Comparison of ENCODE assay signal across 25 cellular contexts in the genomic region with DNA sequence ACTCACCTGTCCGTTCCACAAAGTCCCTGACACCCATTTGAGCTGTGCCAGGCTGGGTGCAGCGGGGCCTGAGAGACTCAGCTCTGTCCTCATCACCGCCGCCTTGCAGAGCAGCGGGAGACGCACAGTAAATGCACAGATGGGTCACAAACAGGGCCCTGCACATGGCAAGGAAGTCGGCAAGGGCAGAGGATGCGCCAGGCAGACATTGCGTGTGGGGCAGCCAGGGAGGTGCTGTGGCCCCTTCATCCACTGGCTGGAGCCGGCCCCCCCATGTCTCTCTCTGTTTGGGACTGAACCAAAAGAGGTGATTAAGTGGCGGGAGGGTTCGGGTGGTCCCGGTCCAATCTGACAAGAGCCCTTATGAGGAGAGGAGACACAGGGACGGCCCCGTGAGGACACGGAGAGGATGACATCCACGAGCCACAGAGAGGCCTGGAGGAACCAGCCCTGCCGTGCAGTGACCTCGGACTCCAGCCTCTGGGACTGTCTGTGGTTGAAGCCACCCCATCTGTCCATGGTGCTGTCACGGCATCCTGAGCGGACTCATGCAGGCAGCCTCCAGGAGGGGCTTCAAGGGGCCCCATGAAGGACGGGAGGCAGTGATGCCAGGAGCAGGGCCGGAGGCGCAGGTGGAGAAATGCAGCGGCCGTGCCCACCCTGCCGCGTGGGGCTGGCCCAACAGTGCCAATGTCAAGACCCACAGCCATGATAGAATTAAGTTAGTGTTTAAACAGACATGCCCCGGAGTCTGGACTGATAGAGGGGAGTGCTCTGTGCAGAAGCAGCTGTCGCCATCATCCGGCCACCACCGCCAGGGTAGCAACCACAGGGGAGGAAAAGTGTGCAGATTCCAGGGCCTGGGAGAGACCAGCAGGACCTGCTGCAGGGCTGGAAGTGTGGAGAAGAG. TPM values are rescaled to one million over a fixed set of nuclear protein-coding genes. Genes with fewer than 3 reads are reported as not detected.
A peak's percentile ranks its signal among the peaks of the same experiment; 100 is the strongest.
DNase-seq lines count a peak whose midpoint lies in the region; ATAC-seq, FAIRE-seq and TF ChIP-seq lines count a peak whose summit lies in the region.
"Had no signal": no experiment of that assay in that cellular context is flagged by ENCODE, and none has a peak within 500 bp of the region (broad histone marks: within the 10 kb centered on the region; RNA-seq: fewer than 3 reads in every experiment).

No MANE protein-coding gene starts in this region.

- no peak for FAIRE-seq in HepG2 (lab: Jason Lieb, UNC)
- FAIRE-seq: GM18507 had no signal

- no peaks in the 10 kb centered on the region for H3K79me1 ChIP-seq in mesendoderm (ENCODE audit: low read length)

- H2AK5ac ChIP-seq in mesendoderm (ENCODE audit: low read length), result no peak overlapping the region

- H3K9me3 Mint-ChIP-seq in central memory CD8-positive, alpha-beta T cell, result peaks cover 4% of the 10 kb centered on the region
- peaks cover 10 to 13% of the 10 kb centered on the region in 2 donors for H3K9me3 Mint-ChIP-seq in stimulated activated naive B cell treated with anti-CD40 and anti-IgM and Interleukin-4, amounts not matched to agents 10 μg/mL and 1 μg/mL and 100 μg/mL, for 72 hours
- H3K9me3 Mint-ChIP-seq: T-helper 2 cell treated with Interferon-gamma antibody and Interleukin-4, amounts not matched to agents 5 μg/mL and 100 μg/mL, for 36 hours had no signal

- H3K9ac ChIP-seq in HepG2 (ENCODE audit: insufficient read depth, low read depth, low read length) (no peak overlapping the region), mesendoderm (ENCODE audit: low read length) (no peak overlapping the region)
- H3K9ac ChIP-seq: SK-N-SH had no signal

- H3K4me2 ChIP-seq in HepG2 (ENCODE audit: low read depth, low read length), result no peak overlapping the region
- H3K4me2 ChIP-seq in mesendoderm (ENCODE audit: low read length), result no peak overlapping the region
- H3K4me2 ChIP-seq: SK-N-SH had no signal

- H3K4me1 Mint-ChIP-seq in central memory CD8-positive, alpha-beta T cell, result peaks cover 9% of the 10 kb centered on the region
- peaks cover 9 to 17% of the 10 kb centered on the region in 2 donors for H3K4me1 Mint-ChIP-seq in stimulated activated naive B cell treated with anti-CD40 and anti-IgM and Interleukin-4, amounts not matched to agents 10 μg/mL and 1 μg/mL and 100 μg/mL, for 72 hours
- H3K4me1 Mint-ChIP-seq: activated naive CD4-positive, alpha-beta T cell treated with anti-CD3 and anti-CD28 coated beads, Interleukin-2, amount 10 ng/mL, durations not matched to agents 7 days and 5 days had no signal

- H4K5ac ChIP-seq in mesendoderm (ENCODE audit: low read length), result no peak overlapping the region

- TF ChIP-seq EP300 in HepG2 (IDR thresholded peaks at IDR 0.05; ENCODE audit: low read depth in 2 of 2, low read length in 2 of 2), result no peak
- TF ChIP-seq EP300 in HepG2 (CRISPR knock-in tag; IDR thresholded peaks at IDR 0.05; ENCODE audit: borderline replicate concordance), result no peak

- no peak overlapping the region for H2BK5ac ChIP-seq in mesendoderm (ENCODE audit: low read length)

- H3K4me1 ChIP-seq in HepG2 (ENCODE audit: insufficient read depth, low read length) (no peaks in the 10 kb centered on the region), mesendoderm (ENCODE audit: control insufficient read depth, low read depth, low read length) (no peaks in the 10 kb centered on the region)
- H3K4me1 ChIP-seq: gastroesophageal sphincter had no signal

- H3K4me3 Mint-ChIP-seq in central memory CD8-positive, alpha-beta T cell, result peak overlapping the region; percentile 32
- H3K4me3 Mint-ChIP-seq in stimulated activated naive B cell treated with anti-CD40 and anti-IgM and Interleukin-4, amounts not matched to agents 10 μg/mL and 1 μg/mL and 100 μg/mL, for 72 hours, result peak overlapping the region; percentile 13 to 17
- H3K4me3 Mint-ChIP-seq: activated CD4-positive, alpha-beta memory T cell treated with anti-CD3 and anti-CD28 coated beads, Interleukin-2, amount 10 ng/mL, durations not matched to agents 7 days and 5 days; activated naive CD4-positive, alpha-beta T cell treated with anti-CD3 and anti-CD28 coated beads, Interleukin-2, amount 10 ng/mL, durations not matched to agents 7 days and 5 days; T-helper 2 cell treated with Interferon-gamma antibody and Interleukin-4, amounts not matched to agents 5 μg/mL and 100 μg/mL, for 36 hours had no signal

- intact Hi-C loops in Right ventricle myocardium superior (cut with DNase I), result no loop called here
- intact Hi-C loops in cardiac septum (cut with DNase I), result no loop called here
- intact Hi-C loops in HepG2 (cut with micrococcal nuclease; ENCODE audit: unreplicated experiment), result no loop called here

- no peak for TF ChIP-seq CTCF in HepG2 (CRISPR knock-in tag; IDR thresholded peaks at IDR 0.05)

- CTCF ChIA-PET in HepG2 (lab: Yijun Ruan, JAX; ENCODE audit: low intra/inter-chr PET ratio, low total read pairs), result no interaction called here

- no peak for ATAC-seq in Right ventricle myocardium superior (ENCODE audit: poor library complexity)
- no peak for ATAC-seq in central memory CD8-positive, alpha-beta T cell (replicated peaks; ENCODE audit: extremely low read depth, poor library complexity, severe bottlenecking)
- no peak; the same call in 2 of the 3 replicates for ATAC-seq in HepG2
- no peak for ATAC-seq in stimulated activated naive B cell treated with anti-CD40 and anti-IgM and Interleukin-4, amounts not matched to agents 10 μg/mL and 1 μg/mL and 100 μg/mL, for 72 hours (replicated peaks)
- ATAC-seq in GM21367 (IDR thresholded peaks at IDR 0.05; ENCODE audit: unreplicated experiment), result no peak
- ATAC-seq: left lobe of liver, sciatic nerve had no signal

- H2BK120ac ChIP-seq in mesendoderm (ENCODE audit: low read depth, low read length), result no peak overlapping the region

- H2AFZ ChIP-seq in HepG2 (ENCODE audit: low read length), result no peak overlapping the region

- peak overlapping the region; percentile 55 for H3K27ac Mint-ChIP-seq in central memory CD8-positive, alpha-beta T cell (ENCODE audit: low read depth)
- H3K27ac Mint-ChIP-seq in stimulated activated naive B cell treated with anti-CD40 and anti-IgM and Interleukin-4, amounts not matched to agents 10 μg/mL and 1 μg/mL and 100 μg/mL, for 72 hours, result peak overlapping the region; percentile 71
- H3K27ac Mint-ChIP-seq: activated naive CD4-positive, alpha-beta T cell treated with anti-CD3 and anti-CD28 coated beads, Interleukin-2, amount 10 ng/mL, durations not matched to agents 7 days and 5 days had no signal

- H4K8ac ChIP-seq in mesendoderm (ENCODE audit: low read depth, low read length), result no peak overlapping the region

- no TSS peak for BruUV-seq in HepG2 (replicated peaks; lab: Mats Ljungman, UMichigan)

- 90% methylated on average over 28 of the region's 32 CpGs for WGBS in HepG2 (ENCODE audit: low lambda C conversion rate)
- WGBS in mesendoderm (ENCODE audit: extremely low coverage, insufficient coverage, low lambda C conversion rate), result no CpG with 5 or more reads among the region's 32 CpGs

- peaks cover 28% of the 10 kb centered on the region for H3K9me3 ChIP-seq in HepG2 (ENCODE audit: low read length)

- H3K27me3 Mint-ChIP-seq in central memory CD8-positive, alpha-beta T cell, result no peaks in the 10 kb centered on the region
- no peaks in the 10 kb centered on the region for H3K27me3 Mint-ChIP-seq in stimulated activated naive B cell treated with anti-CD40 and anti-IgM and Interleukin-4, amounts not matched to agents 10 μg/mL and 1 μg/mL and 100 μg/mL, for 72 hours
- H3K27me3 Mint-ChIP-seq: activated CD4-positive, alpha-beta memory T cell treated with anti-CD3 and anti-CD28 coated beads, Interleukin-2, amount 10 ng/mL, durations not matched to agents 7 days and 5 days; activated naive CD4-positive, alpha-beta T cell treated with anti-CD3 and anti-CD28 coated beads, Interleukin-2, amount 10 ng/mL, durations not matched to agents 7 days and 5 days had no signal

- in situ Hi-C loops in HepG2 (cut with HindIII; ENCODE audit: extremely low pct_ligation_motif_present, low pct_unique_long_range_greater_than_20kb), result no loop called here

- H3K36me3 ChIP-seq in HepG2 (replicated peaks in 1 of 2; ENCODE audit: control insufficient read depth in 1 of 2, insufficient read depth in 2 of 2, low read length in 2 of 2), result peaks cover 6 to 9% of the 10 kb centered on the region in 2 experiments; a peak in 3 of 5 replicates
- peaks cover 3% of the 10 kb centered on the region for H3K36me3 ChIP-seq in mesendoderm (ENCODE audit: control insufficient read depth, insufficient read depth, low read length)

- H3K27me3 ChIP-seq in HepG2 (ENCODE audit: control insufficient read depth in 1 of 2, insufficient read depth in 2 of 2, low read length in 2 of 2) (no peaks in the 10 kb centered on the region), mesendoderm (ENCODE audit: insufficient read depth, low read length, poor library complexity) (no peaks in the 10 kb centered on the region)
- H3K27me3 ChIP-seq: gastroesophageal sphincter, Peyer's patch had no signal

- no peak overlapping the region for H3K23ac ChIP-seq in mesendoderm (ENCODE audit: low read length)

- peaks cover 8% of the 10 kb centered on the region for H3K36me3 Mint-ChIP-seq in central memory CD8-positive, alpha-beta T cell (ENCODE audit: insufficient read depth)
- H3K36me3 Mint-ChIP-seq in stimulated activated naive B cell treated with anti-CD40 and anti-IgM and Interleukin-4, amounts not matched to agents 10 μg/mL and 1 μg/mL and 100 μg/mL, for 72 hours, result peaks cover 6 to 9% of the 10 kb centered on the region in 2 donors

- no peak for TF ChIP-seq RAD21 in HepG2 (CRISPR knock-in tag; IDR thresholded peaks at IDR 0.05)

- POLR2A ChIA-PET in HepG2 (lab: Yijun Ruan, JAX), result no interaction called here

- no peaks in the 10 kb centered on the region for H3K79me2 ChIP-seq in HepG2 (ENCODE audit: insufficient read depth, low read length)
- H3K79me2 ChIP-seq in mesendoderm (ENCODE audit: control insufficient read depth, insufficient read depth, low read length), result no peaks in the 10 kb centered on the region

- H3K4me3 ChIP-seq in HepG2 (replicated peaks in 1 of 3; ENCODE audit: insufficient read depth in 1 of 3, low read depth in 2 of 3, low read length in 3 of 3), result no peak overlapping the region
- no peak overlapping the region for H3K4me3 ChIP-seq in mesendoderm (ENCODE audit: low read length)
- H3K4me3 ChIP-seq: esophagus squamous epithelium, gastroesophageal sphincter, Peyer's patch had no signal

- 0 out of 4 replicates have a peak, but pooled peaks of 1 of the 2 experiments have one; percentile 24 for TF ChIP-seq POLR2A in HepG2 (IDR thresholded peaks at IDR 0.05; ENCODE audit: insufficient read depth in 1 of 2, low read depth in 2 of 2, low read length in 2 of 2)

- DNase-seq in Right ventricle myocardium superior (peak; percentile 40), cardiac septum (ENCODE audit: low spot score) (no peak), HepG2 (ENCODE audit: low spot score) (no peak), mesendoderm (no peak), amniotic stem cell (lab: John Stamatoyannopoulos, UW) (no peak)
- no peak for DNase-seq in central memory CD8-positive, alpha-beta T cell (ENCODE audit: low spot score in 2 of 2)
- no peak for DNase-seq in stimulated activated naive B cell treated with anti-CD40 and anti-IgM and Interleukin-4, amounts not matched to agents 10 μg/mL and 1 μg/mL and 100 μg/mL, for 72 hours
- DNase-seq: activated CD4-positive, alpha-beta memory T cell treated with anti-CD3 and anti-CD28 coated beads, Interleukin-2, amount 10 ng/mL, durations not matched to agents 7 days and 5 days; activated naive CD4-positive, alpha-beta T cell treated with anti-CD3 and anti-CD28 coated beads, Interleukin-2, amount 10 ng/mL, durations not matched to agents 7 days and 5 days; C1 segment of cervical spinal cord; effector memory CD4-positive, alpha-beta T cell; esophagus squamous epithelium; NCI-H1092; NCI-H2029 treated with DMSO at 0.1 percent for 48 hours; NCI-H446; SK-N-SH had no signal

- no peak overlapping the region for H3K56ac ChIP-seq in mesendoderm (ENCODE audit: low read length)

- H3K18ac ChIP-seq in mesendoderm (ENCODE audit: low read length), result no peak overlapping the region

- no peaks in the 10 kb centered on the region for H4K20me1 ChIP-seq in HepG2 (ENCODE audit: insufficient read depth, low read length)

- H2BK15ac ChIP-seq in mesendoderm (replicated peaks; ENCODE audit: low read depth), result no peak overlapping the region

- H3K4ac ChIP-seq in mesendoderm (ENCODE audit: low read depth, low read length), result no peak overlapping the region

- H3K27ac ChIP-seq in HepG2 (ENCODE audit: extremely low read length, insufficient read depth, low read length) (no peak overlapping the region), mesendoderm (ENCODE audit: low read depth, low read length) (no peak overlapping the region)
- H3K27ac ChIP-seq: esophagus squamous epithelium, gastroesophageal sphincter, Peyer's patch, WERI-Rb-1 had no signal

RNA-seq across cellular contexts. Expression of a gene that starts 28.4 kb away (rescaled TPM):
- total RNA-seq in Right ventricle myocardium superior (not detected), cardiac septum (not detected), HepG2 (2016; rRNA removed; fragmentation: Illumina TruSeq; extraction: Trizol) (not detected in 2 replicates)
- total RNA-seq in HepG2 (2016; cell fraction: cytosol; rRNA removed; fragmentation: Illumina TruSeq; extraction: Trizol; ENCODE audit: low read depth), result not detected in 2 replicates
- total RNA-seq in HepG2 (2016; cell fraction: insoluble cytoplasmic fraction; rRNA removed; fragmentation: Illumina TruSeq; extraction: Trizol), result not detected in 2 replicates
- not detected in 2 replicates for total RNA-seq in HepG2 (2016; cell fraction: membrane; rRNA removed; fragmentation: Illumina TruSeq; extraction: Trizol)
- not detected in 2 replicates for total RNA-seq in HepG2 (2016; cell fraction: nucleus; rRNA removed; fragmentation: Illumina TruSeq; extraction: Trizol)
- polyA plus RNA-seq in HepG2 (2011; rRNA removed), result not detected in 2 replicates
- polyA plus RNA-seq in HepG2 (2011; cell fraction: cytosol; rRNA removed), result not detected in 2 replicates
- polyA plus RNA-seq in HepG2 (2011; cell fraction: nucleus; rRNA removed), result not detected in 2 replicates
- not detected in 2 replicates for polyA plus RNA-seq in HepG2 (2012)
- not detected in 2 replicates for polyA plus RNA-seq in HepG2 (2016; cell fraction: cytosol; fragmentation: Illumina TruSeq; extraction: Trizol; ENCODE audit: low read depth)
- polyA plus RNA-seq in HepG2 (2016; cell fraction: insoluble cytoplasmic fraction; fragmentation: Illumina TruSeq; extraction: Trizol; ENCODE audit: low read depth), result not detected in 2 replicates
- polyA plus RNA-seq in HepG2 (2016; cell fraction: membrane; fragmentation: Illumina TruSeq; extraction: Trizol; ENCODE audit: low read depth), result not detected in 2 replicates
- polyA plus RNA-seq in HepG2 (2016; cell fraction: nucleus; fragmentation: Illumina TruSeq; extraction: Trizol; ENCODE audit: insufficient read depth, low read depth), result not detected in 2 replicates
- polyA minus RNA-seq in HepG2 (2011; rRNA and poly(A)+ RNA removed; ENCODE audit: low replicate concordance), result not detected in 2 replicates
- polyA minus RNA-seq in HepG2 (2011; cell fraction: cytosol; rRNA and poly(A)+ RNA removed), result not detected in 2 replicates
- polyA minus RNA-seq in HepG2 (2011; cell fraction: nucleus; rRNA and poly(A)+ RNA removed), result not detected in 2 replicates
- not detected for polyA plus RNA-seq in mesendoderm (2013, experiment 1 of 2)
- polyA plus RNA-seq in mesendoderm (2013, experiment 2 of 2), result not detected
- total RNA-seq: activated CD4-positive, alpha-beta memory T cell treated with anti-CD3 and anti-CD28 coated beads, Interleukin-2, amount 10 ng/mL, durations not matched to agents 7 days and 5 days; esophagus squamous epithelium; gastroesophageal sphincter; left lobe of liver; Peyer's patch; sciatic nerve had no signal
- polyA plus RNA-seq: SK-N-SH, thymus had no signal
